10 cellular contexts compared by ENCODE assay signal in the genomic region with DNA sequence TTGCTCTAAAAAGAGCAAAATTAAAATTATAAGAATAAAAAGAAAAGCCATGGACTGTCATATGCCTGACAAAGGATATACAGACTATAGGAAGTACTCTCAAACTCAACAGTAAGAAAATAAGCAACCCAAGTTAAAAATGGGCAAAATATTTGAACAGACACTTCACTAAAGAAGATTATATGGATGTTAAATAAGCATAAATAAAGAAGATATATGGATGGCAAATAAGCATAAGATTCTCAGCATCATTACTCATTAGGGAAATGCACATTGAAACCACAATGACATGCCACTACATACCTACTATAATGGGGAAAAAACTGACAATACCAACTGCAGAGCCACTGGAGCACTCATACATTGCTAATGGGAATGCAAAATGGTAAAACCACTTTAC. TPM values are rescaled to one million over a fixed set of nuclear protein-coding genes. Genes with fewer than 3 reads are reported as not detected.
"Had no signal": no experiment of that assay in that cellular context is flagged by ENCODE, and none has a peak within 500 bp of the region (broad histone marks: within the 10 kb centered on the region; RNA-seq: fewer than 3 reads in every experiment).

No MANE protein-coding gene starts in this region.

- FAIRE-seq: HepG2, HTR-8/SVneo, K562 had no signal

- DNase-seq: IMR-90, KBM-7, KG1 had no signal

- H3K4me3 ChIP-seq: K562 had no signal

- H3K27ac ChIP-seq: HL-60 had no signal

RNA-seq across cellular contexts. Expression of a gene that starts 14.9 kb away (rescaled TPM):
- total RNA-seq: HT-29, HT1080, IMR-90, K562 had no signal
- polyA plus RNA-seq: IgD-negative memory B cell, IMR-90, K562 had no signal

RNA-seq across cellular contexts. Expression of a gene that starts 45.7 kb away (rescaled TPM):
- total RNA-seq: HT-29, IMR-90, K562 had no signal
- polyA plus RNA-seq: IgD-negative memory B cell, IMR-90, K562 had no signal
